ENCODE assay signal across 8 cellular contexts in the genomic region with DNA sequence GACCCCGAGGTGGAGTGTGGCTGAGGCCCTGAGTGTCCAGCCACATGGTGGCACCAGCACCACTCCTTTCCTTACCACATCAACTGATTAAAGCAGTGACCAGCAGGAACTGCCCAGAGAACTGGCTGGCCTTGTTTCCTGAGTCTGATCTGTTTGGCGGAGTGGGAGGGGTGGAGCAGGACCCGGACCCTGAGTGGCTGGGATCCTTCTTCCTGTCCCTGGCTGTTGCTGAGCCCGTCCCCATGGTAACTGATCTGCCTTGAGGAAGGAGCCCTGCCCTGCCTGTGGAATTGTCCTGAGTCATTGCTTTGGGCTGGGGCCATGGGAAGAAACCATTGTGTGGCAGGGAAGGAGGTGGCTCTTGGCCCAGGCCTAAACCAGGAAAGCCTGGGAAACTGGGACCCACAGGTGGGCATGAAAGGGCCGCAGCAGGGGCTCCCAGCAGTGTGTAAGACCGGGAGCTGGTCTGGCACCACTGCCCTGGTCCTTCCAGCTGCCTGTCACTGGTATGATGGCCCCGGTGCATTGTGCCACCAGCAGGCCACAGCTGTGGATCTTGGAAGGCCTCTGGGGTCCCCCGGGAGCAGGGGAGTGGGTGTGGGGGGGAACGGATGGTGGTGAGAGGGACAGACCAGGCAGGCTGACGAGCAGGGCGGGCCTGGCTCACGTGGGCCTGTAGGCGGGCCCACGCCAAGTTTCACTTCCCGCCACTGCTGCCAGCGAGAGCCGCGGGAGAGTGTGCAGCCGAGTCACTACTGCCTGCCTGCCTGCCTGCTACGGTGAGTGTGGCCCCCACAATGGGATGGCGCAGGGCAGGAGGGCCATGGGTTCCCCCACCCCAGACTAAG. TPM values are rescaled to one million over a fixed set of nuclear protein-coding genes. Genes with fewer than 3 reads are reported as not detected.
DNase-seq lines count a peak whose midpoint lies in the region; ATAC-seq and TF ChIP-seq lines count a peak whose summit lies in the region.

No MANE protein-coding gene starts in this region.

- H3K4me3 Mint-ChIP-seq in GM23338 (peak overlapping the region; percentile 52), glutamatergic neuron (ENCODE audit: unreplicated experiment) (peak overlapping the region; percentile 79)
- H3K4me3 Mint-ChIP-seq in activated naive CD8-positive, alpha-beta T cell treated with anti-CD3 and anti-CD28 coated beads, Interleukin-2, amount 10 ng/mL, durations not matched to agents 7 days and 5 days = peak overlapping the region; percentile 97

- no peaks in the 10 kb centered on the region for H3K9me2 ChIP-seq in GM23338 (ENCODE audit: insufficient read depth)

- H3K36me3 Mint-ChIP-seq in GM23338 (ENCODE audit: low read depth) (peaks cover 45% of the 10 kb centered on the region), glutamatergic neuron (ENCODE audit: unreplicated experiment) (peaks cover 7% of the 10 kb centered on the region)
- H3K36me3 Mint-ChIP-seq in activated naive CD8-positive, alpha-beta T cell treated with anti-CD3 and anti-CD28 coated beads, Interleukin-2, amount 10 ng/mL, durations not matched to agents 7 days and 5 days = peaks cover 37% of the 10 kb centered on the region

- H3K36me3 ChIP-seq in GM23338 (ENCODE audit: insufficient read depth) (peaks cover 15% of the 10 kb centered on the region; the same call in 1 of the 2 replicates), thymus (ENCODE audit: control insufficient read depth, insufficient read depth) (peaks cover 43% of the 10 kb centered on the region)

- peaks cover 28% of the 10 kb centered on the region for H3K4me1 Mint-ChIP-seq in GM23338
- H3K4me1 Mint-ChIP-seq in activated naive CD8-positive, alpha-beta T cell treated with anti-CD3 and anti-CD28 coated beads, Interleukin-2, amount 10 ng/mL, durations not matched to agents 7 days and 5 days = peaks cover 43% of the 10 kb centered on the region
- H3K4me1 Mint-ChIP-seq in glutamatergic neuron (ENCODE audit: low read depth, unreplicated experiment) = peaks cover 27% of the 10 kb centered on the region

- no peaks in the 10 kb centered on the region; the same call in 1 of the 2 replicates for H4K20me1 ChIP-seq in GM23338 (replicated peaks; ENCODE audit: insufficient read depth)

- peaks cover 8% of the 10 kb centered on the region; the same call in 1 of the 2 replicates for H3F3A ChIP-seq in GM23338 (replicated peaks; ENCODE audit: low read depth)

- H3K4me3 ChIP-seq in GM23338 (no peak overlapping the region), LNCaP clone FGC (ENCODE audit: low read depth, low read length) (peak overlapping the region; percentile 71), thymus (ENCODE audit: low read length) (peak overlapping the region; percentile 53)

- no peak overlapping the region for H2AFZ ChIP-seq in GM23338

- H3K4me2 ChIP-seq in GM23338 = peak overlapping the region; percentile 56; the same call in 1 of the 2 replicates

- no peaks in the 10 kb centered on the region for H3K27me3 ChIP-seq in GM23338 (ENCODE audit: insufficient read depth)
- no peaks in the 10 kb centered on the region for H3K27me3 ChIP-seq in thymus (ENCODE audit: control insufficient read depth, insufficient read depth)

- WGBS in thymus = 11% methylated on average over 21 of the region's 21 CpGs

- no peaks in the 10 kb centered on the region for H3K9me3 ChIP-seq in thymus (ENCODE audit: control insufficient read depth)

- H3K9me3 Mint-ChIP-seq in GM23338 (no peaks in the 10 kb centered on the region), glutamatergic neuron (ENCODE audit: unreplicated experiment) (peaks cover 12% of the 10 kb centered on the region)
- H3K9me3 Mint-ChIP-seq in activated naive CD8-positive, alpha-beta T cell treated with anti-CD3 and anti-CD28 coated beads, Interleukin-2, amount 10 ng/mL, durations not matched to agents 7 days and 5 days = no peaks in the 10 kb centered on the region

- peak; percentile 99 for DNase-seq in ELR (ENCODE audit: low read depth)
- DNase-seq in GM23338 (ENCODE audit: low spot score) = peak; percentile 99
- DNase-seq in LNCaP clone FGC (ENCODE audit: low read depth) = peak; percentile 100
- DNase-seq in SKM-1 (lab: John Stamatoyannopoulos, UW; ENCODE audit: unreplicated experiment) = peak; percentile 74
- DNase-seq in activated naive CD8-positive, alpha-beta T cell treated with anti-CD3 and anti-CD28 coated beads, Interleukin-2, amount 10 ng/mL, durations not matched to agents 7 days and 5 days = peak; percentile 87
- peak; percentile 89 for DNase-seq in glutamatergic neuron
- peak; percentile 87 for DNase-seq in omental fat pad (ENCODE audit: low spot score)

- H3K4me1 ChIP-seq in GM23338 (ENCODE audit: insufficient read depth) = no peaks in the 10 kb centered on the region
- peaks cover 15% of the 10 kb centered on the region for H3K4me1 ChIP-seq in thymus (ENCODE audit: control insufficient read depth, insufficient read depth, low read length)

- H3K27ac ChIP-seq in GM23338 (ENCODE audit: low read depth) (peak overlapping the region; percentile 96), thymus (ENCODE audit: low read depth) (peak overlapping the region; percentile 94)

- peaks cover 12% of the 10 kb centered on the region for H3K27me3 Mint-ChIP-seq in GM23338 (ENCODE audit: insufficient read depth, low read depth, poor library complexity)
- no peaks in the 10 kb centered on the region for H3K27me3 Mint-ChIP-seq in activated naive CD8-positive, alpha-beta T cell treated with anti-CD3 and anti-CD28 coated beads, Interleukin-2, amount 10 ng/mL, durations not matched to agents 7 days and 5 days
- H3K27me3 Mint-ChIP-seq in glutamatergic neuron (ENCODE audit: unreplicated experiment) = peaks cover 12% of the 10 kb centered on the region

- peak; percentile 70 to 96 for TF ChIP-seq CTCF in GM23338 (conservative IDR thresholded peaks at IDR 0.05; ENCODE audit: low read depth in 2 of 2)
- TF ChIP-seq CTCF in LNCaP clone FGC (IDR thresholded peaks at IDR 0.05; ENCODE audit: control insufficient read depth, extremely low read depth, insufficient read depth) = peak; percentile 82
- TF ChIP-seq CTCF in glutamatergic neuron (IDR thresholded peaks at IDR 0.05; ENCODE audit: partially characterized antibody, unreplicated experiment) = no peak
- peak in 1 of 3 donors; percentile 15 for TF ChIP-seq CTCF in omental fat pad (IDR thresholded peaks at IDR 0.05)

- peak; percentile 91 for ATAC-seq in GM23338
- ATAC-seq in activated naive CD8-positive, alpha-beta T cell treated with anti-CD3 and anti-CD28 coated beads, Interleukin-2, amount 10 ng/mL, durations not matched to agents 7 days and 5 days (ENCODE audit: low read depth) = peak; percentile 93
- peak; percentile 93 for ATAC-seq in omental fat pad (ENCODE audit: low FRiP score)

- POLR2A ChIA-PET in activated naive CD8-positive, alpha-beta T cell treated with anti-CD3 and anti-CD28 coated beads, Interleukin-2, amount 10 ng/mL, durations not matched to agents 7 days and 5 days (lab: Charles Lee) = interaction anchor here (0.6 to 3.1 kb wide), 14 partner anchors 9 to 197 kb away, joined by 3 to 29 read pairs (median 7); a partner anchor contains a TSS

- H3K79me2 ChIP-seq in GM23338 (replicated peaks; ENCODE audit: insufficient read depth) = peaks cover 5% of the 10 kb centered on the region

- H3K27ac Mint-ChIP-seq in GM23338 (peak overlapping the region; percentile 99), glutamatergic neuron (ENCODE audit: unreplicated experiment) (peak overlapping the region; percentile 98)
- peak overlapping the region; percentile 98 for H3K27ac Mint-ChIP-seq in activated naive CD8-positive, alpha-beta T cell treated with anti-CD3 and anti-CD28 coated beads, Interleukin-2, amount 10 ng/mL, durations not matched to agents 7 days and 5 days

TF ChIP-seq in GM23338, 12 proteins besides CTCF, POLR2A, EP300 and RAD21 (continues in another document):
- TF ChIP-seq NANOG (IDR thresholded peaks at IDR 0.05; ENCODE audit: borderline replicate concordance) = no peak
- no peak for TF ChIP-seq CREB1 (CRISPR knock-in tag; IDR thresholded peaks at IDR 0.05; ENCODE audit: low read depth)
- no peak for TF ChIP-seq EZH2phosphoT487 (IDR thresholded peaks at IDR 0.05; ENCODE audit: unreplicated experiment)

RNA-seq across cellular contexts. Expression of a gene that starts 19.2 kb away (rescaled TPM):
- 17.3 and 17.6 TPM in 2 replicates for total RNA-seq in GM23338 (2014; rRNA removed; shearing (Covaris generic))
- polyA plus RNA-seq in GM23338 (2016; fragmentation: Nextera tagmentation; extraction: Ambion mirVana) (5.8 and 6.1 TPM in 2 replicates), thymus (8.4 TPM)
- 10 to 100 TPM; 17.0 to 19.9 TPM for total RNA-seq in activated naive CD8-positive, alpha-beta T cell treated with anti-CD3 and anti-CD28 coated beads, Interleukin-2, amount 10 ng/mL, durations not matched to agents 7 days and 5 days
- total RNA-seq in glutamatergic neuron (ENCODE audit: unreplicated experiment) (15.8 TPM), omental fat pad (1 to 10 TPM; 4.0 to 6.5 (median 5.5) TPM)

RNA-seq across cellular contexts. Expression of a gene that starts 25.7 kb away (rescaled TPM):
- 362 and 419 TPM in 2 replicates for total RNA-seq in GM23338 (2014; rRNA removed; shearing (Covaris generic))
- polyA plus RNA-seq in GM23338 (2016; fragmentation: Nextera tagmentation; extraction: Ambion mirVana) = 2,089 and 2,333 TPM in 2 replicates
- total RNA-seq in activated naive CD8-positive, alpha-beta T cell treated with anti-CD3 and anti-CD28 coated beads, Interleukin-2, amount 10 ng/mL, durations not matched to agents 7 days and 5 days = 100 to 1,000 TPM; 260 to 263 TPM
- 154 TPM for total RNA-seq in glutamatergic neuron (ENCODE audit: unreplicated experiment)
- total RNA-seq in omental fat pad = 100 to 1,000 TPM; 239 to 266 (median 255) TPM
- polyA plus RNA-seq in thymus = 735 TPM

RNA-seq across cellular contexts. Expression of a gene that starts 25.8 kb away (rescaled TPM):
- 24.1 and 28.9 TPM in 2 replicates for total RNA-seq in GM23338 (2014; rRNA removed; shearing (Covaris generic))
- polyA plus RNA-seq in GM23338 (2016; fragmentation: Nextera tagmentation; extraction: Ambion mirVana) (20.8 and 22.2 TPM in 2 replicates), thymus (14.1 TPM)
- 10 to 100 TPM; 11.5 to 12.2 TPM for total RNA-seq in activated naive CD8-positive, alpha-beta T cell treated with anti-CD3 and anti-CD28 coated beads, Interleukin-2, amount 10 ng/mL, durations not matched to agents 7 days and 5 days
- total RNA-seq in glutamatergic neuron (ENCODE audit: unreplicated experiment) (15.3 TPM), omental fat pad (10 to 100 TPM; 11.6 to 15.1 (median 13.6) TPM)

RNA-seq across cellular contexts. Expression of a gene that starts 35.9 kb away (rescaled TPM):
- 144 and 164 TPM in 2 replicates for total RNA-seq in GM23338 (2014; rRNA removed; shearing (Covaris generic))
- polyA plus RNA-seq in GM23338 (2016; fragmentation: Nextera tagmentation; extraction: Ambion mirVana) (49.0 and 49.3 TPM in 2 replicates), thymus (112 TPM)
- 1 to 10 TPM; 4.5 to 6.2 TPM for total RNA-seq in activated naive CD8-positive, alpha-beta T cell treated with anti-CD3 and anti-CD28 coated beads, Interleukin-2, amount 10 ng/mL, durations not matched to agents 7 days and 5 days
- total RNA-seq in glutamatergic neuron (ENCODE audit: unreplicated experiment) (195 TPM), omental fat pad (10 to 100 TPM; 66.7 to 91.3 (median 77.1) TPM)

RNA-seq across cellular contexts. Expression of a gene that starts 38.2 kb away (rescaled TPM):
- 148 and 166 TPM in 2 replicates for total RNA-seq in GM23338 (2014; rRNA removed; shearing (Covaris generic))
- 146 and 167 TPM in 2 replicates for polyA plus RNA-seq in GM23338 (2016; fragmentation: Nextera tagmentation; extraction: Ambion mirVana)
- 100 to 1,000 TPM; 215 to 224 TPM for total RNA-seq in activated naive CD8-positive, alpha-beta T cell treated with anti-CD3 and anti-CD28 coated beads, Interleukin-2, amount 10 ng/mL, durations not matched to agents 7 days and 5 days
- 261 TPM for total RNA-seq in glutamatergic neuron (ENCODE audit: unreplicated experiment)
- total RNA-seq in omental fat pad = 100 to 1,000 TPM in 3 of 4 donors, 10 to 100 TPM in 1; 99.5 to 120 (median 118) TPM
- polyA plus RNA-seq in thymus = 104 TPM
